Comparison of ENCODE assay signal across 13 cellular contexts in the genomic region with DNA sequence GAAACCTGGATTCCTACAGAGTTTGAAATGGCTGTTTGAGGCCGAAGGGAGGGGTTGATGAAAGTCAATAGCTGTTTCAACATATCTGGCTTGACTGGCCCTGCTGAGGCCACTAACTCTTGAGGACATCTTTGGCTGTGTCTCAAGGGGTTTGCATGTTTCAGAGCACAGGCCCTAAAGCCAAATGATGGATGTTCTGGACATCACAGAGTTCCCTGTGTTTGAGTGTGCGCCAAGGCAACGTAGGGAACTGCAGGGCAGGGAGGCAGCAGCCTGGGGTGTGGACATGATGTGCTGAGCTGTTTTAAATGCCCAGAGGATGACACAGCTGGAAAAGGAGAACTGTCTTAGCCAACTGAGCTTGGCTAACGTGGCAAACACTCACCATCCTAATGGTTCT.
DNase-seq lines count a peak whose midpoint lies in the region; ATAC-seq and TF ChIP-seq lines count a peak whose summit lies in the region.
"Had no signal": no experiment of that assay in that cellular context is flagged by ENCODE, and none has a peak within 500 bp of the region (broad histone marks: within the 10 kb centered on the region; RNA-seq: fewer than 3 reads in every experiment).

No MANE protein-coding gene starts in this region.

- no peak overlapping the region for H3K18ac ChIP-seq in IMR-90 (ENCODE audit: low read depth, low read length)

- H3K27me3 ChIP-seq in IMR-90 (ENCODE audit: control insufficient read depth, insufficient read depth, low read length) (no peaks in the 10 kb centered on the region), mammary epithelial cell (ENCODE audit: insufficient read depth, low read length) (no peaks in the 10 kb centered on the region), testis (no peaks in the 10 kb centered on the region), colonic mucosa (no peaks in the 10 kb centered on the region)

- BruUV-seq in IMR-90 (replicated peaks; lab: Mats Ljungman, UMichigan) (no TSS peak), mammary epithelial cell (replicated peaks; lab: Mats Ljungman, UMichigan) (no TSS peak)

- H3K4me1 ChIP-seq in IMR-90 (ENCODE audit: control insufficient read depth, insufficient read depth, low read length) (peaks cover 16% of the 10 kb centered on the region), mammary epithelial cell (ENCODE audit: insufficient read depth, low read length) (peaks cover 27% of the 10 kb centered on the region), testis (peaks cover 12% of the 10 kb centered on the region), colonic mucosa (no peaks in the 10 kb centered on the region)

- peak overlapping the region; percentile 78; the same call in 1 of the 2 replicates for H2AK5ac ChIP-seq in IMR-90 (ENCODE audit: low read depth, low read length)

- no peak for TF ChIP-seq CTCF in IMR-90 (conservative IDR thresholded peaks at IDR 0.05; ENCODE audit: low read depth, low read length)
- no peak for TF ChIP-seq CTCF in mammary epithelial cell (conservative IDR thresholded peaks at IDR 0.05 in 1 of 2, IDR thresholded peaks at IDR 0.05 in 1 of 2; ENCODE audit: extremely low read depth in 1 of 2, insufficient read depth in 1 of 2, low read depth in 1 of 2, low read length in 2 of 2)
- no peak for TF ChIP-seq CTCF in lower leg skin (IDR thresholded peaks at IDR 0.05)
- no peak for TF ChIP-seq CTCF in testis (IDR thresholded peaks at IDR 0.05)
- no peak for TF ChIP-seq CTCF in colonic mucosa (IDR thresholded peaks at IDR 0.05)

- H3K27ac ChIP-seq in IMR-90 (ENCODE audit: insufficient read depth, low read length) (no peak overlapping the region), mammary epithelial cell (ENCODE audit: insufficient read depth, low read depth, low read length) (peak overlapping the region; percentile 26), testis (peak overlapping the region in 1 of 2 donors; percentile 19), colonic mucosa (no peak overlapping the region)

- H2BK120ac ChIP-seq in IMR-90 (ENCODE audit: low read depth, low read length) = 0 out of 2 replicates have a peak overlapping the region, but pooled peaks have one; percentile 14

- H3K4ac ChIP-seq in IMR-90 (ENCODE audit: low read depth, low read length) = peak overlapping the region; percentile 25

- peak; percentile 66 for ATAC-seq in IMR-90 (ENCODE audit: low read depth)
- ATAC-seq: K562; stimulated activated naive CD8-positive, alpha-beta T cell treated with anti-CD3 and anti-CD28 coated beads, Interleukin-15, Interleukin-2, amounts not matched to agents 100 U/mL and 50 U/mL, for 24 hours had no signal

- peak overlapping the region; percentile 6; the same call in 2 of the 3 replicates for H2BK15ac ChIP-seq in IMR-90 (ENCODE audit: low read depth, low read length)

- no peak overlapping the region for H3K56ac ChIP-seq in IMR-90 (ENCODE audit: extremely low read depth, insufficient read depth, low read length)

- TF ChIP-seq RAD21 in IMR-90 (IDR thresholded peaks at IDR 0.05; ENCODE audit: low read length) = no peak

- H2BK5ac ChIP-seq in IMR-90 (ENCODE audit: low read depth, low read length, poor library complexity, severe bottlenecking) = no peak overlapping the region

- H3K14ac ChIP-seq in IMR-90 (replicated peaks; ENCODE audit: low read depth, low read length) = peak overlapping the region; percentile 28; the same call in 1 of the 2 replicates

- POLR2A ChIA-PET in IMR-90 (lab: Charles Lee; ENCODE audit: unreplicated experiment) = no interaction called here

- no peak overlapping the region for H2AFZ ChIP-seq in IMR-90 (replicated peaks; ENCODE audit: low read length, poor library complexity)
- no peak overlapping the region for H2AFZ ChIP-seq in mammary epithelial cell (ENCODE audit: low read depth, low read length)

- H4K5ac ChIP-seq in IMR-90 (ENCODE audit: low read depth, low read length) = peak overlapping the region; percentile 26; the same call in 1 of the 2 replicates

- H3K23ac ChIP-seq in IMR-90 (ENCODE audit: low read depth, low read length) = no peak overlapping the region

- H3K4me3 ChIP-seq in IMR-90 (ENCODE audit: insufficient read depth, low read depth, low read length) (no peak overlapping the region), mammary epithelial cell (replicated peaks in 1 of 3; ENCODE audit: insufficient read depth in 1 of 3, low read depth in 2 of 3, low read length in 3 of 3) (no peak overlapping the region), lower leg skin (ENCODE audit: low read depth, poor library complexity, severe bottlenecking) (no peak overlapping the region), testis (no peak overlapping the region), colonic mucosa (no peak overlapping the region)
- H3K4me3 ChIP-seq: K562 had no signal

- H3K9me1 ChIP-seq in IMR-90 (ENCODE audit: insufficient read depth, low read length) = peaks cover 19% of the 10 kb centered on the region

- peak overlapping the region; percentile 7 for H2AK9ac ChIP-seq in IMR-90 (replicated peaks; ENCODE audit: low read depth, low read length, poor library complexity)

- peaks cover 30 to 51% of the 10 kb centered on the region in 2 experiments for H3K79me1 ChIP-seq in IMR-90 (ENCODE audit: low read depth in 1 of 2, low read length in 2 of 2)

- H2BK20ac ChIP-seq in IMR-90 (ENCODE audit: low read depth, low read length) = 0 out of 2 replicates have a peak overlapping the region, but pooled peaks have one; percentile 14

- peaks cover 12% of the 10 kb centered on the region; the same call in 1 of the 2 replicates for H4K20me1 ChIP-seq in IMR-90 (ENCODE audit: insufficient read depth, low read length)
- no peaks in the 10 kb centered on the region for H4K20me1 ChIP-seq in mammary epithelial cell (ENCODE audit: insufficient read depth, low read length)

- no peaks in the 10 kb centered on the region; the same call in 1 of the 2 replicates for H3K36me3 ChIP-seq in IMR-90 (ENCODE audit: control insufficient read depth, insufficient read depth, low read length)
- no peaks in the 10 kb centered on the region for H3K36me3 ChIP-seq in mammary epithelial cell (ENCODE audit: insufficient read depth, low read length)
- no peaks in the 10 kb centered on the region for H3K36me3 ChIP-seq in testis (ENCODE audit: low read depth, missing control alignments)
- H3K36me3 ChIP-seq in colonic mucosa = no peaks in the 10 kb centered on the region

- TF ChIP-seq POLR2A in IMR-90 (IDR thresholded peaks at IDR 0.05; ENCODE audit: low read depth, low read length) = no peak
- no peak for TF ChIP-seq POLR2A in lower leg skin (IDR thresholded peaks at IDR 0.05)
- no peak for TF ChIP-seq POLR2A in testis (IDR thresholded peaks at IDR 0.05)

- H4K91ac ChIP-seq in IMR-90 (ENCODE audit: insufficient read depth, low read depth, low read length) = peak overlapping the region; percentile 13; the same call in 1 of the 2 replicates

- in situ Hi-C loops in IMR-90 (cut with MboI; ENCODE audit: low sequenced_read_pairs) (no loop called here), mammary epithelial cell (cut with MboI; ENCODE audit: low sequenced_read_pairs in 2 of 2) (loop anchor here in 1 of 2 donors (10.0 kb wide), 1 partner anchor 75 kb away; no protein-coding TSS in a partner anchor)

- intact Hi-C loops in IMR-90 (cut with micrococcal nuclease) (loop anchor here (2.0 kb wide), 1 partner anchor 21 kb away; no protein-coding TSS in a partner anchor), mammary epithelial cell (cut with micrococcal nuclease) (loop anchor here (1.0 kb wide), 1 partner anchor 17 kb away; no protein-coding TSS in a partner anchor), lower leg skin (cut with DNase I; ENCODE audit: low total_unique reads) (no loop called here), testis (cut with DNase I; ENCODE audit: low total_unique reads) (no loop called here), colonic mucosa (cut with DNase I) (no loop called here)

- H3K9me3 ChIP-seq in IMR-90 (ENCODE audit: control insufficient read depth, insufficient read depth, low read length) (no peaks in the 10 kb centered on the region), mammary epithelial cell (replicated peaks; ENCODE audit: insufficient read depth, low read length) (no peaks in the 10 kb centered on the region), testis (no peaks in the 10 kb centered on the region), colonic mucosa (no peaks in the 10 kb centered on the region)

- DNase-seq in IMR-90 = peak; percentile 47
- peak; percentile 57 for DNase-seq in mammary epithelial cell
- DNase-seq in lower leg skin (ENCODE audit: low spot score in 2 of 2) = peak; percentile 88 to 94
- DNase-seq in testis = peak; percentile 36
- no peak for DNase-seq in stimulated activated CD8-positive, alpha-beta memory T cell treated with anti-CD3 and anti-CD28 coated beads, Interleukin-4, amount 100 ng/mL, for 48 hours
- DNase-seq in ureter (ENCODE audit: low spot score) = no peak
- no peak for DNase-seq in colonic mucosa
- DNase-seq: activated T-cell treated with anti-CD3 and anti-CD28 coated beads, Interleukin-2, amount 50 U/mL, for 4 hours; kidney glomerular epithelial cell; NCI-H524; stimulated activated naive CD8-positive, alpha-beta T cell treated with anti-CD3 and anti-CD28 coated beads, Interleukin-15, Interleukin-2, amounts not matched to agents 100 U/mL and 50 U/mL, for 24 hours; T-helper 2 cell had no signal

- dilution Hi-C loops in IMR-90 (cut with HindIII; ENCODE audit: low sequenced_read_pairs, unreplicated experiment) (no loop called here), mammary epithelial cell (cut with HindIII; ENCODE audit: low sequenced_read_pairs) (no loop called here)

- peaks cover 24% of the 10 kb centered on the region for H3K79me2 ChIP-seq in mammary epithelial cell (ENCODE audit: insufficient read depth, low read length)

- no peak overlapping the region for H3K9ac ChIP-seq in IMR-90 (ENCODE audit: low read depth, low read length)
- no peak overlapping the region for H3K9ac ChIP-seq in mammary epithelial cell (ENCODE audit: insufficient read depth, low read length)
- no peak overlapping the region for H3K9ac ChIP-seq in colonic mucosa (ENCODE audit: low read depth in 2 of 2, low read length in 2 of 2)

- no peak overlapping the region for H4K8ac ChIP-seq in IMR-90 (ENCODE audit: low read depth in 2 of 2, low read length in 2 of 2)

- 84% methylated on average over 2 of the region's 4 CpGs; no CpG with 5 or more reads in 1 of the 2 experiments for WGBS in IMR-90 (ENCODE audit: extremely low coverage in 2 of 2, insufficient read length in 1 of 2), 2 experiments
- WGBS in mammary epithelial cell (ENCODE audit: low coverage, missing lambda C conversion rate) = 68% methylated on average over 4 of the region's 4 CpGs
- WGBS in lower leg skin, 2 donors = 45 to 50% methylated on average over 4 of the region's 4 CpGs
- WGBS in testis, 2 donors = 78% methylated on average over 4 of the region's 4 CpGs

- no peak overlapping the region for H3K4me2 ChIP-seq in IMR-90 (ENCODE audit: low read depth, low read length)
- H3K4me2 ChIP-seq in mammary epithelial cell (ENCODE audit: insufficient read depth, low read depth, low read length) = no peak overlapping the region

- CTCF ChIA-PET in IMR-90 (lab: Yijun Ruan, JAX) (no interaction called here), mammary epithelial cell (lab: Charles Lee; ENCODE audit: low non-redundant PET) (no interaction called here)

TF ChIP-seq in IMR-90, 13 proteins besides CTCF, POLR2A, EP300 and RAD21:
- TF ChIP-seq MAFK (IDR thresholded peaks at IDR 0.05; ENCODE audit: low read depth, low read length) = no peak

Comparison
In these comparisons a context has a peak if more than half of its experiments do, and no peak if none do; other contexts are left out.
1. DNase-seq: peak in IMR-90 (single experiment), mammary epithelial cell (single experiment), lower leg skin (2 of 2) and testis (single experiment); none in stimulated activated CD8-positive, alpha-beta memory T cell treated with anti-CD3 and anti-CD28 coated beads, Interleukin-4, amount 100 ng/mL, for 48 hours (single experiment), ureter (single experiment) and colonic mucosa (single experiment).
2. intact Hi-C loops: an anchor here in IMR-90 (2.0 kb wide) and mammary epithelial cell (1.0 kb wide); none called in lower leg skin, testis and colonic mucosa.